1 cellular context compared by ENCODE assay signal in the genomic region with DNA sequence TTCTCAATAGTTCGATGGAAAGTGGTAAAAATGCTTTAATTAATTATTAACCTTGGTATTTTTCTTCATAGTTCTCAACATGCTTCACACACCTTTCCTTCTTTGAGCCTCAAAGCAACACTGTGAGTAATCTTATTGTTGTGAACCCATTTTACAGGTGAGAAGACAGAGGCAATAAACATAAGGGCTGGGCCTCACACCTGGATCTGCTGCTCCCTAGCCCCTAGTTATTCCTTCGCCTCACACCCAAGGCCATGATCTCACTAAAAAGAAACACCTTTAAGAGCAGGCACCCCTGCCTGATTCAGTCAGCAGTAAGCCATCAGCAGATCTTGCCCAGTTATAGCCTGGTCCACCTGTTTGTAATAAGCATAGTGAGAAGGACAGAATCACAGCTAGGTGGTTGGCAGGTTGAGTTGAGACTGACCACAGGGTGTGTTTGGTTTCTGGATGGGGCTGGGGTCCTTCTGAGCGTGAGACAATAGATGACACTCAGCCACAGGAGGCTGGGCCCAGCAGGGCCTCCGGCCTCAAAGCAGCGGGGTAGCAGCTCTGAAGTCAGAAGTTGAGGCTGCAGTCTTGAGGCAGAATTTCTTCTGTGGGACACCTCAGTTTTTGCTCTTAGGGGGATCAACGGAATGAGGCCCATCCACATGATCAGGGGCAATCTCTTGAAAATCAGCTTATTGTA.
TF ChIP-seq lines count a peak whose summit lies in the region.

No MANE protein-coding gene starts in this region.

TF ChIP-seq in HepG2, 621 proteins besides CTCF, POLR2A, EP300 and RAD21 (continued from another document):
- TF ChIP-seq ZNF430 (CRISPR knock-in tag; IDR thresholded peaks at IDR 0.05) (peak; percentile 14; the same call in 1 of the 2 replicates), ZNF629 (CRISPR knock-in tag; conservative IDR thresholded peaks at IDR 0.05) (peak; percentile 98), ZNF567 (CRISPR knock-in tag; IDR thresholded peaks at IDR 0.05; ENCODE audit: borderline replicate concordance) (no peak), TAF15 (IDR thresholded peaks at IDR 0.05; ENCODE audit: low read depth, low read length, poor library complexity, severe bottlenecking) (no peak), ZNF382 (CRISPR knock-in tag; IDR thresholded peaks at IDR 0.05; ENCODE audit: borderline replicate concordance) (no peak), CHD4 (IDR thresholded peaks at IDR 0.05; ENCODE audit: borderline replicate concordance, low read length) (peak; percentile 69; the same call in 1 of the 2 replicates), ZNF3 (CRISPR knock-in tag; IDR thresholded peaks at IDR 0.05) (0 out of 2 replicates have a peak, but pooled peaks have one; percentile 58), RCOR2 (CRISPR knock-in tag; IDR thresholded peaks at IDR 0.05) (peak; percentile 50; the same call in 1 of the 2 replicates), ADNP (CRISPR knock-in tag; IDR thresholded peaks at IDR 0.05) (peak; percentile 72), KDM1A (CRISPR knock-in tag; IDR thresholded peaks at IDR 0.05) (peak; percentile 77)
- TF ChIP-seq, protein P1, sequence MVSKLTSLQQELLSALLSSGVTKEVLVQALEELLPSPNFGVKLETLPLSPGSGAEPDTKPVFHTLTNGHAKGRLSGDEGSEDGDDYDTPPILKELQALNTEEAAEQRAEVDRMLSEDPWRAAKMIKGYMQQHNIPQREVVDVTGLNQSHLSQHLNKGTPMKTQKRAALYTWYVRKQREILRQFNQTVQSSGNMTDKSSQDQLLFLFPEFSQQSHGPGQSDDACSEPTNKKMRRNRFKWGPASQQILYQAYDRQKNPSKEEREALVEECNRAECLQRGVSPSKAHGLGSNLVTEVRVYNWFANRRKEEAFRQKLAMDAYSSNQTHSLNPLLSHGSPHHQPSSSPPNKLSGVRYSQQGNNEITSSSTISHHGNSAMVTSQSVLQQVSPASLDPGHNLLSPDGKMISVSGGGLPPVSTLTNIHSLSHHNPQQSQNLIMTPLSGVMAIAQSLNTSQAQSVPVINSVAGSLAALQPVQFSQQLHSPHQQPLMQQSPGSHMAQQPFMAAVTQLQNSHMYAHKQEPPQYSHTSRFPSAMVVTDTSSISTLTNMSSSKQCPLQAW (CRISPR knock-in tag; IDR thresholded peaks at IDR 0.05), result 0 out of 2 replicates have a peak, but pooled peaks have one; percentile 2
- TF ChIP-seq, protein P2, sequence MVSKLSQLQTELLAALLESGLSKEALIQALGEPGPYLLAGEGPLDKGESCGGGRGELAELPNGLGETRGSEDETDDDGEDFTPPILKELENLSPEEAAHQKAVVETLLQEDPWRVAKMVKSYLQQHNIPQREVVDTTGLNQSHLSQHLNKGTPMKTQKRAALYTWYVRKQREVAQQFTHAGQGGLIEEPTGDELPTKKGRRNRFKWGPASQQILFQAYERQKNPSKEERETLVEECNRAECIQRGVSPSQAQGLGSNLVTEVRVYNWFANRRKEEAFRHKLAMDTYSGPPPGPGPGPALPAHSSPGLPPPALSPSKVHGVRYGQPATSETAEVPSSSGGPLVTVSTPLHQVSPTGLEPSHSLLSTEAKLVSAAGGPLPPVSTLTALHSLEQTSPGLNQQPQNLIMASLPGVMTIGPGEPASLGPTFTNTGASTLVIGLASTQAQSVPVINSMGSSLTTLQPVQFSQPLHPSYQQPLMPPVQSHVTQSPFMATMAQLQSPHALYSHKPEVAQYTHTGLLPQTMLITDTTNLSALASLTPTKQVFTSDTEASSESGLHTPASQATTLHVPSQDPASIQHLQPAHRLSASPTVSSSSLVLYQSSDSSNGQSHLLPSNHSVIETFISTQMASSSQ (IDR thresholded peaks at IDR 0.05; ENCODE audit: low read depth), result no peak
- TF ChIP-seq, protein P2 (CRISPR knock-in tag; IDR thresholded peaks at IDR 0.05; ENCODE audit: borderline replicate concordance), result 0 out of 2 replicates have a peak, but pooled peaks have one; percentile 25
- TF ChIP-seq, protein P3, sequence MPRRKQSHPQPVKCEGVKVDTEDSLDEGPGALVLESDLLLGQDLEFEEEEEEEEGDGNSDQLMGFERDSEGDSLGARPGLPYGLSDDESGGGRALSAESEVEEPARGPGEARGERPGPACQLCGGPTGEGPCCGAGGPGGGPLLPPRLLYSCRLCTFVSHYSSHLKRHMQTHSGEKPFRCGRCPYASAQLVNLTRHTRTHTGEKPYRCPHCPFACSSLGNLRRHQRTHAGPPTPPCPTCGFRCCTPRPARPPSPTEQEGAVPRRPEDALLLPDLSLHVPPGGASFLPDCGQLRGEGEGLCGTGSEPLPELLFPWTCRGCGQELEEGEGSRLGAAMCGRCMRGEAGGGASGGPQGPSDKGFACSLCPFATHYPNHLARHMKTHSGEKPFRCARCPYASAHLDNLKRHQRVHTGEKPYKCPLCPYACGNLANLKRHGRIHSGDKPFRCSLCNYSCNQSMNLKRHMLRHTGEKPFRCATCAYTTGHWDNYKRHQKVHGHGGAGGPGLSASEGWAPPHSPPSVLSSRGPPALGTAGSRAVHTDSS (CRISPR knock-in tag; conservative IDR thresholded peaks at IDR 0.05), result no peak
